Comparison of ENCODE assay signal across 19 cellular contexts in the genomic region with DNA sequence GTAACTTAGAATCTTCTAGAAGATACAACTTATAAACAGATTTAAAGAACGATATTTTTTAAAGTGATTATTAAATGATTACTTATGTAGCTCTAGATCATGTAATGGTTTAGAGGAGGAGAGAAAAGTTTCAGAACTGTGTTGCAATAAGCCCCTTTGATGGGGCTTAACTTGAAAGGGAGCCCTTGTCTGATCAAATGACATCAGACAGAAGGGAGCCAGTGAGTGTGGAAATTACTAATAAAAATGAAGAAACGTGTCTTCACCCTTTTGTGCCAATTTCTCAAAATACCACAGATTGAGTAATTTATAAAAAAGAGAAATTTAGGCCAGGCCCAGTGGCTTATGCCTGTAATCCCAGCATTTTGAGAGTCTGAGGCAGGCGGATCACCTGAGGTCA.
A peak's percentile ranks its signal among the peaks of the same experiment; 100 is the strongest.
DNase-seq lines count a peak whose midpoint lies in the region; ATAC-seq, FAIRE-seq and TF ChIP-seq lines count a peak whose summit lies in the region.
"Had no signal": no experiment of that assay in that cellular context is flagged by ENCODE, and none has a peak within 500 bp of the region (broad histone marks: within the 10 kb centered on the region; RNA-seq: fewer than 3 reads in every experiment).

No MANE protein-coding gene starts in this region.

- peak overlapping the region in 1 of 2 experiments; percentile 59; a peak in 3 of 6 replicates for H3K27ac ChIP-seq in A549
- H3K27ac ChIP-seq in Peyer's patch = no peak overlapping the region
- H3K27ac ChIP-seq: HL-60, KMS-11 had no signal

- H3K4me3 ChIP-seq in A549 (no peak overlapping the region), fibroblast of the aortic adventitia (ENCODE audit: low read depth, low read length) (no peak overlapping the region), Peyer's patch (no peak overlapping the region)
- H3K4me3 ChIP-seq: GM23338 had no signal

- H3K36me3 ChIP-seq in Peyer's patch = no peaks in the 10 kb centered on the region
- H3K36me3 ChIP-seq: BE2C had no signal

- 78% methylated on average over 3 of the region's 3 CpGs for WGBS in A549 (ENCODE audit: missing lambda C conversion rate)

- no peak for ATAC-seq in A549
- ATAC-seq in HG02884 (IDR thresholded peaks at IDR 0.05; ENCODE audit: unreplicated experiment) = no peak
- ATAC-seq: GM23338, PC-3, SK-N-SH treated with all-trans-retinoic acid at 6 μM for 48 hours had no signal

- no peak for TF ChIP-seq POLR2A in A549 (IDR thresholded peaks at IDR 0.05; ENCODE audit: low read length)
- no peak for TF ChIP-seq POLR2A in Peyer's patch (IDR thresholded peaks at IDR 0.05)

- in situ Hi-C loops in SK-MEL-5 (cut with HindIII; ENCODE audit: low pct_unique_long_range_greater_than_20kb, low sequenced_read_pairs) = no loop called here

- DNase-seq in A549 (ENCODE audit: low read depth in 1 of 2, low spot score in 1 of 2) (no peak), GF-D8 (lab: John Stamatoyannopoulos, UW) (peak; percentile 8), SK-MEL-5 (ENCODE audit: low read depth, low spot score) (peak; percentile 48), fibroblast of the aortic adventitia (ENCODE audit: low read depth) (peak; percentile 37), Peyer's patch (no peak), NCI-H2081 treated with DMSO at 0.1 percent for 48 hours (lab: John Stamatoyannopoulos, UW) (no peak)
- no peak for DNase-seq in activated effector memory CD4-positive, alpha-beta T cell treated with anti-CD3 and anti-CD28 coated beads, Interleukin-2, amount 50 U/mL, for 16 hours
- DNase-seq: BE2C; CD8-positive, alpha-beta memory T cell; NCI-H2107; NCI-H345; NCI-H69; NK-92 treated with Interleukin-12 subunit alpha and Interleukin-12 subunit beta, amount 100 ng/mL, for 24 hours; PC-3 had no signal

- CTCF ChIA-PET in A549 (lab: Yijun Ruan, JAX) = no interaction called here

- no peak for FAIRE-seq in A549 (lab: Jason Lieb, UNC)

- TF ChIP-seq CTCF in A549 (IDR thresholded peaks at IDR 0.05) (no peak), fibroblast of the aortic adventitia (IDR thresholded peaks at IDR 0.05; ENCODE audit: insufficient read depth, low read length) (no peak), Peyer's patch (IDR thresholded peaks at IDR 0.05) (no peak)

- no peak for TF ChIP-seq RAD21 in A549 (conservative IDR thresholded peaks at IDR 0.05 in 1 of 2, IDR thresholded peaks at IDR 0.05 in 1 of 2)

- H3K27me3 ChIP-seq in Peyer's patch = no peaks in the 10 kb centered on the region
- H3K27me3 ChIP-seq: BE2C had no signal

- H3K4me1 ChIP-seq in A549 (peaks cover 40% of the 10 kb centered on the region), Peyer's patch (no peaks in the 10 kb centered on the region)

- H3K4me2 ChIP-seq in A549 = peak overlapping the region; percentile 61
- H3K4me2 ChIP-seq: GM23338, KMS-11 had no signal

- H3K9me3 ChIP-seq in A549 (no peaks in the 10 kb centered on the region), Peyer's patch (no peaks in the 10 kb centered on the region)
- H3K9me3 ChIP-seq: BE2C had no signal

- POLR2A ChIA-PET in A549 (lab: Yijun Ruan, JAX) = no interaction called here

- TF ChIP-seq EP300 in A549 (IDR thresholded peaks at IDR 0.05) = no peak

TF ChIP-seq in A549, 52 proteins besides CTCF, POLR2A, EP300 and RAD21:
- TF ChIP-seq, protein P1, sequence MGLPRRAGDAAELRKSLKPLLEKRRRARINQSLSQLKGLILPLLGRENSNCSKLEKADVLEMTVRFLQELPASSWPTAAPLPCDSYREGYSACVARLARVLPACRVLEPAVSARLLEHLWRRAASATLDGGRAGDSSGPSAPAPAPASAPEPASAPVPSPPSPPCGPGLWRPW (IDR thresholded peaks at IDR 0.05) = no peak
- 0 out of 4 replicates have a peak, but pooled peaks have one; percentile 17 to 36 for TF ChIP-seq CEBPB (IDR thresholded peaks at IDR 0.05)

Comparison
In these comparisons a context has a peak if more than half of its experiments do, and no peak if none do; other contexts are left out.
1. DNase-seq: peak in GF-D8 (single experiment), SK-MEL-5 (single experiment) and fibroblast of the aortic adventitia (single experiment); none in A549 (0 of 2), activated effector memory CD4-positive, alpha-beta T cell treated with anti-CD3 and anti-CD28 coated beads, Interleukin-2, amount 50 U/mL, for 16 hours (single experiment), Peyer's patch (0 of 3) and NCI-H2081 treated with DMSO at 0.1 percent for 48 hours (single experiment).